In the genomic region with DNA sequence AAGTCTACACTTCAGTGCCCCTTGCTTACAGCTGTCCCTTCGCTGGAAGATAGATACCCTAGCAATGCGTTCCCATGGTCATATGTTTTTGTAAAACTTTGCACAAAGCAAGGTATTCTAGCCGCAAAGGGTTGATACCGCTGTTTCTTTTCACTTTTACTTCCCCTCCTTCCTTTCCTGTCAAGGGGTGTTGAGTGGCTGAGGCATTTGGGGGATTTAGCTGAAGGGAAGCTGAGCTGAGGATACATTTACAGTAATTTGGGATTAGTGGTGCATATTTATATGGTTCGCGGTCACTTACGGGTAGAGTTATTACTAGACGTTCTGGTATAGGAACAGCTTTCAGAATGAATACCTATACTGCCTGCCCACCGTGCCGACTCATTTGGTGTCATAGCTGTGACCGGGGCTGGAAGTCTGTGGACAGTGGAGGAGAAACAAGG, we compare ENCODE assay signal across 9 cellular contexts.
A peak's percentile ranks its signal among the peaks of the same experiment; 100 is the strongest.
DNase-seq lines count a peak whose midpoint lies in the region; ATAC-seq and TF ChIP-seq lines count a peak whose summit lies in the region.
"Had no signal": no experiment of that assay in that cellular context is flagged by ENCODE, and none has a peak within 500 bp of the region (broad histone marks: within the 10 kb centered on the region; RNA-seq: fewer than 3 reads in every experiment).

No MANE protein-coding gene starts in this region.

- no peaks in the 10 kb centered on the region for H3K79me2 ChIP-seq in smooth muscle cell (ENCODE audit: low read depth)

- H3K27me3 ChIP-seq in smooth muscle cell (ENCODE audit: low read depth) = no peaks in the 10 kb centered on the region

- H4K20me1 ChIP-seq in smooth muscle cell (ENCODE audit: low read depth) = no peaks in the 10 kb centered on the region

- no peaks in the 10 kb centered on the region for H3K9me3 ChIP-seq in smooth muscle cell (replicated peaks; ENCODE audit: low read depth)

- no peak overlapping the region for H3K27ac ChIP-seq in smooth muscle cell (ENCODE audit: low read depth)

- H3K36me3 ChIP-seq in smooth muscle cell (ENCODE audit: low read depth) = no peaks in the 10 kb centered on the region

- ATAC-seq in GM18868 (IDR thresholded peaks at IDR 0.05; ENCODE audit: unreplicated experiment) (peak; percentile 73), GM21526 (IDR thresholded peaks at IDR 0.05; ENCODE audit: low FRiP score, unreplicated experiment) (peak; percentile 46), HG03521 (IDR thresholded peaks at IDR 0.05; ENCODE audit: unreplicated experiment) (peak; percentile 39), WTC11 (no peak)

- no peaks in the 10 kb centered on the region for H3K9me3 Mint-ChIP-seq in WTC11

- peak overlapping the region; percentile 19 for H3K4me2 ChIP-seq in smooth muscle cell

- H3K27ac Mint-ChIP-seq in WTC11 = no peak overlapping the region

- H3K27me3 Mint-ChIP-seq in WTC11 (ENCODE audit: low read depth) = no peaks in the 10 kb centered on the region

- H3K4me1 Mint-ChIP-seq in WTC11 = 0 out of 2 replicates have a peak, but pooled peaks cover 3% of the 10 kb centered on the region

- no peaks in the 10 kb centered on the region for H3K36me3 Mint-ChIP-seq in WTC11

- POLR2A ChIA-PET in WTC11 (lab: Charles Lee) = no interaction called here

- no peaks in the 10 kb centered on the region for H3K4me1 ChIP-seq in smooth muscle cell (ENCODE audit: low read depth)

- CTCF ChIA-PET in WTC11 (lab: Charles Lee) = interaction anchor here (1.0 to 10.3 kb wide), 5 partner anchors 13 to 141 kb away, joined by 3 to 59 read pairs (median 4); partner anchors contain the start of gene WNT11

- H3K9ac ChIP-seq in smooth muscle cell (ENCODE audit: low read depth) = no peak overlapping the region

- no peak for TF ChIP-seq CTCF in smooth muscle cell (IDR thresholded peaks at IDR 0.05; ENCODE audit: borderline replicate concordance, insufficient read depth, poor library complexity, severe bottlenecking)
- no peak for TF ChIP-seq CTCF in WTC11 (IDR thresholded peaks at IDR 0.05)

- no peak for DNase-seq in smooth muscle cell (lab: John Stamatoyannopoulos, UW; ENCODE audit: unreplicated experiment)
- no peak for DNase-seq in WTC11 (ENCODE audit: low spot score)
- DNase-seq in occipital lobe (lab: John Stamatoyannopoulos, UW) = no peak
- no peak for DNase-seq in SK-N-DZ (ENCODE audit: low spot score)
- DNase-seq: retina, trophoblast cell had no signal

- no peaks in the 10 kb centered on the region for H3F3A ChIP-seq in smooth muscle cell (ENCODE audit: low read depth)

- WGBS in smooth muscle cell (ENCODE audit: low lambda C conversion rate) = 59% methylated on average over 11 of the region's 11 CpGs

- H3K4me3 Mint-ChIP-seq in WTC11 = no peak overlapping the region

- H2AFZ ChIP-seq in smooth muscle cell (ENCODE audit: low read depth) = no peak overlapping the region

- H3K4me3 ChIP-seq in smooth muscle cell = no peak overlapping the region

TF ChIP-seq in WTC11, 78 proteins besides CTCF, POLR2A, EP300 and RAD21:
- TF ChIP-seq ATF1 (CRISPR knock-in tag; IDR thresholded peaks at IDR 0.05) (no peak), SMAD3 (CRISPR knock-in tag; IDR thresholded peaks at IDR 0.05; ENCODE audit: borderline replicate concordance) (no peak), ZNF425 (CRISPR knock-in tag; conservative IDR thresholded peaks at IDR 0.05) (no peak), CBFB (CRISPR knock-in tag; IDR thresholded peaks at IDR 0.05; ENCODE audit: low read depth) (no peak), GTF2I (CRISPR knock-in tag; conservative IDR thresholded peaks at IDR 0.05) (no peak), GABPB1 (CRISPR knock-in tag; IDR thresholded peaks at IDR 0.05) (no peak)
